17 cellular contexts compared by ENCODE assay signal in genomic region chr1:242178924-242179708, GRCh38.
DNase-seq lines count a peak whose midpoint lies in the region; ATAC-seq and TF ChIP-seq lines count a peak whose summit lies in the region.
"Had no signal": no experiment of that assay in that cellular context is flagged by ENCODE, and none has a peak within 500 bp of the region (broad histone marks: within the 10 kb centered on the region; RNA-seq: fewer than 3 reads in every experiment).

No MANE protein-coding gene starts in this region.

- H3K27ac ChIP-seq in ectodermal cell (ENCODE audit: insufficient read depth, low read depth, low read length, poor library complexity, severe bottlenecking) (peak overlapping the region; percentile 36), upper lobe of left lung (no peak overlapping the region), A673 (ENCODE audit: low read depth, low read length, poor library complexity, severe bottlenecking) (no peak overlapping the region)

- CTCF ChIA-PET in A673 (lab: Charles Lee) = no interaction called here

- POLR2A ChIA-PET in A673 (lab: Charles Lee; ENCODE audit: low non-redundant PET) = interaction anchor here (0.5 kb wide), 1 partner anchor 92 kb away, joined by 5 read pairs; no protein-coding TSS in a partner anchor

- H3K36me3 ChIP-seq in ectodermal cell (ENCODE audit: control insufficient read depth, insufficient read depth, low read length) (no peaks in the 10 kb centered on the region), upper lobe of left lung (no peaks in the 10 kb centered on the region), A673 (ENCODE audit: insufficient read depth, low read length, poor library complexity, severe bottlenecking) (no peaks in the 10 kb centered on the region)
- H3K36me3 ChIP-seq: MG63 had no signal

- no peak for TF ChIP-seq POLR2A in upper lobe of left lung (IDR thresholded peaks at IDR 0.05)

- no TSS peak for BruUV-seq in A673 (replicated peaks; lab: Mats Ljungman, UMichigan)

- H3K4me1 ChIP-seq in ectodermal cell (ENCODE audit: control insufficient read depth, insufficient read depth, low read length) (no peaks in the 10 kb centered on the region), upper lobe of left lung (no peaks in the 10 kb centered on the region), A673 (ENCODE audit: insufficient read depth, low read length, poor library complexity, severe bottlenecking) (no peaks in the 10 kb centered on the region)

- no peak for TF ChIP-seq EP300 in upper lobe of left lung (IDR thresholded peaks at IDR 0.05)

- no peak for TF ChIP-seq CTCF in upper lobe of left lung (IDR thresholded peaks at IDR 0.05)
- TF ChIP-seq CTCF in A673 (conservative IDR thresholded peaks at IDR 0.05; ENCODE audit: low read depth, low read length) = no peak

- 30 to 31% methylated on average over 8 of the region's 8 CpGs for WGBS in ectodermal cell, 2 experiments
- WGBS in upper lobe of left lung, 2 donors = 52 to 57% methylated on average over 7 to 8 of the region's 8 CpGs

- ATAC-seq in HG03460 (IDR thresholded peaks at IDR 0.05; ENCODE audit: unreplicated experiment) = peak; percentile 4
- no peak for ATAC-seq in upper lobe of left lung (ENCODE audit: low FRiP score in 2 of 2)
- ATAC-seq: effector memory CD8-positive, alpha-beta T cell; stimulated activated memory B cell treated with anti-CD40 and anti-IgM and Interleukin-4, amounts not matched to agents 10 μg/mL and 1 μg/mL and 100 μg/mL, for 72 hours had no signal

- peak; percentile 38 for DNase-seq in NCI-H1105 treated with DMSO at 0.1 percent for 48 hours (lab: John Stamatoyannopoulos, UW)
- no peak for DNase-seq in NCI-H1105 (lab: John Stamatoyannopoulos, UW)
- peak; percentile 79 for DNase-seq in pons (ENCODE audit: low spot score)
- no peak for DNase-seq in central memory CD4-positive, alpha-beta T cell
- DNase-seq in upper lobe of left lung = no peak
- no peak for DNase-seq in A673 (ENCODE audit: low spot score)
- DNase-seq: 8988T; activated naive CD4-positive, alpha-beta T cell treated with anti-CD3 and anti-CD28 coated beads, Interleukin-2, amount 10 ng/mL, durations not matched to agents 7 days and 5 days; effector memory CD8-positive, alpha-beta T cell; EL; islet precursor cell; MG63; NCI-H510A treated with DMSO at 0.1 percent for 48 hours; SW 1271 had no signal

- H3K9me3 ChIP-seq in ectodermal cell (ENCODE audit: control insufficient read depth, low read length) (no peaks in the 10 kb centered on the region), upper lobe of left lung (peaks cover 0 to 6% (median 2%) of the 10 kb centered on the region in 4 donors), A673 (ENCODE audit: low read depth, low read length, poor library complexity, severe bottlenecking) (no peaks in the 10 kb centered on the region)

- intact Hi-C loops in A673 (cut with micrococcal nuclease; ENCODE audit: unreplicated experiment) = no loop called here

- H3K4me3 ChIP-seq in ectodermal cell (ENCODE audit: insufficient read depth, low read depth, low read length) (no peak overlapping the region), upper lobe of left lung (no peak overlapping the region), A673 (ENCODE audit: low read depth, low read length, poor library complexity, severe bottlenecking) (no peak overlapping the region)
- H3K4me3 ChIP-seq: MG63 had no signal

- H3K27me3 ChIP-seq in ectodermal cell (ENCODE audit: control insufficient read depth, insufficient read depth, low read length, poor library complexity, severe bottlenecking) (no peaks in the 10 kb centered on the region), upper lobe of left lung (no peaks in the 10 kb centered on the region), A673 (replicated peaks; ENCODE audit: insufficient read depth, low read depth, low read length, poor library complexity) (no peaks in the 10 kb centered on the region)
- H3K27me3 ChIP-seq: MG63 had no signal

Comparison
In these comparisons a context has a peak if more than half of its experiments do, and no peak if none do; other contexts are left out.
1. DNase-seq: peak in NCI-H1105 treated with DMSO at 0.1 percent for 48 hours (single experiment) and pons (single experiment); none in NCI-H1105 (single experiment), central memory CD4-positive, alpha-beta T cell (single experiment), upper lobe of left lung (0 of 2) and A673 (single experiment).